11 cellular contexts compared by ENCODE assay signal in the genomic region with DNA sequence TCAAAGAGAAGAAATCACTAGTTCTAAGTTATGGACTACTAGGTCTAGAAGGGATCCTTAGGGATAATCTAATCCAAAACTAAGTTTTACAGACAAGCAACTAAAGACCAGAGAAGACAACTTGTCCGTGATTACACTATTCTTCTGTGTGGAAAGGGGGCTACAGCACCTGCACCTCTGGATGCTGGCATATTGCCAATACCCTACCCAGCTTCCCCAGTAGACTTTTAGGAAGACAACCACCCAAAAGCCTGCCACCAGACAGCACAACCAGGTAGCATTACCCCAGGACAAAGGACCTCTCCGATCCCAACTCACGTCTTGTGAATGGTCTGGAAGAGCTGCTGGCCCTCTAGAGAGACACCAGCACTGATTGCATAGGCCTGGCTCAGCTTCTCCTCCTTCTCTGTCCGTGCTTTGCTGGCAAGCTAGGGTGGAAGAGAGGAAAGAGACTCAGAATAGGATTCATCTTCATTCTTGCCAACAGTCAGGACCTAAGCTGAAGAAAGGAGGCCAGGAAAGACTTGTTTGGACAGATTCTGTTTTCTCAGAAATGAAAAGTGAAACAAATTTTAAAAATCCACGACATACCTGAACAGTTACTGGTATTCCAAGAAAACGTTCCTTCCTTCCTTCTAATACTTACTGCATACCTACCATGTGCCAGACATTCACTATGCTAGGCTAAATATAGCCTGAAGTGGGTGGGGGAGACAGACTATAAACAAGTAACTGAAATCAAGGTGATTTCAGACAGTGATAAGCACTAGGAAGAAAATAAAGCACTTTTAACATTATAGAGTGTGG. TPM values are rescaled to one million over a fixed set of nuclear protein-coding genes. Genes with fewer than 3 reads are reported as not detected.
A peak's percentile ranks its signal among the peaks of the same experiment; 100 is the strongest.
DNase-seq lines count a peak whose midpoint lies in the region; ATAC-seq and TF ChIP-seq lines count a peak whose summit lies in the region.
"Had no signal": no experiment of that assay in that cellular context is flagged by ENCODE, and none has a peak within 500 bp of the region (broad histone marks: within the 10 kb centered on the region; RNA-seq: fewer than 3 reads in every experiment).

No MANE protein-coding gene starts in this region.

- H3F3A ChIP-seq in SK-N-SH (replicated peaks; ENCODE audit: insufficient read depth), result peaks cover 28% of the 10 kb centered on the region

- H3K4me3 ChIP-seq in SK-N-SH (ENCODE audit: low read depth in 2 of 2, low read length in 1 of 2) (no peak overlapping the region), left ventricle myocardium inferior (no peak overlapping the region), gastrocnemius medialis (no peak overlapping the region), lower leg skin (ENCODE audit: low read depth, poor library complexity, severe bottlenecking) (no peak overlapping the region)

- in situ Hi-C loops in gastrocnemius medialis (cut with MboI; ENCODE audit: low sequenced_read_pairs in 4 of 4), result loop anchor here in 3 of 4 donors (5.0 to 10.0 kb wide), 2 partner anchors 95 to 98 kb away; partner anchors contain the start of gene PPY (in 3 of the 3)

- TF ChIP-seq CTCF in SK-N-SH (IDR thresholded peaks at IDR 0.05) (no peak), left ventricle myocardium inferior (IDR thresholded peaks at IDR 0.05; ENCODE audit: borderline replicate concordance) (no peak), gastrocnemius medialis (IDR thresholded peaks at IDR 0.05 in 4 of 5, conservative IDR thresholded peaks at IDR 0.05 in 1 of 5) (no peak), lower leg skin (IDR thresholded peaks at IDR 0.05) (no peak)

- H3K9ac ChIP-seq in SK-N-SH, result no peak overlapping the region

- H3K27ac ChIP-seq in SK-N-SH (ENCODE audit: low read depth in 2 of 2, low read length in 1 of 2), result no peak overlapping the region
- peak overlapping the region; percentile 44 for H3K27ac ChIP-seq in left ventricle myocardium inferior (replicated peaks)
- H3K27ac ChIP-seq in gastrocnemius medialis, result peak overlapping the region; percentile 82 to 91 (median 84)

- TF ChIP-seq EP300 in SK-N-SH (IDR thresholded peaks at IDR 0.05; ENCODE audit: borderline replicate concordance in 1 of 2, low read depth in 1 of 2, low read length in 1 of 2), result no peak

- no peak overlapping the region for H2AFZ ChIP-seq in SK-N-SH (ENCODE audit: low read depth)

- POLR2A ChIA-PET in SK-N-SH (lab: Yijun Ruan, JAX), result interaction anchor here (0.5 kb wide), 1 partner anchor 31 kb away, joined by 4 read pairs; no protein-coding TSS in a partner anchor

- 0 out of 2 replicates have a peak overlapping the region, but pooled peaks have one; percentile 23 for H3K4me2 ChIP-seq in SK-N-SH

- H3K27me3 ChIP-seq in SK-N-SH (ENCODE audit: insufficient read depth), result no peaks in the 10 kb centered on the region
- no peaks in the 10 kb centered on the region for H3K27me3 ChIP-seq in left ventricle myocardium inferior (ENCODE audit: low read depth)
- no peaks in the 10 kb centered on the region for H3K27me3 ChIP-seq in gastrocnemius medialis

- no peaks in the 10 kb centered on the region for H3K9me3 ChIP-seq in SK-N-SH
- H3K9me3 ChIP-seq in left ventricle myocardium inferior (replicated peaks), result no peaks in the 10 kb centered on the region
- no peaks in the 10 kb centered on the region for H3K9me3 ChIP-seq in gastrocnemius medialis

- no peaks in the 10 kb centered on the region for H3K9me2 ChIP-seq in SK-N-SH

- H4K20me1 ChIP-seq in SK-N-SH (ENCODE audit: insufficient read depth), result peaks cover 44% of the 10 kb centered on the region

- ATAC-seq in SK-N-SH treated with all-trans-retinoic acid at 6 μM for 48 hours (no peak), gastrocnemius medialis (peak; percentile 57 to 61), GM18505 (IDR thresholded peaks at IDR 0.05; ENCODE audit: unreplicated experiment) (no peak), HG02678 (IDR thresholded peaks at IDR 0.05; ENCODE audit: unreplicated experiment) (no peak)

- TF ChIP-seq POLR2A in gastrocnemius medialis (IDR thresholded peaks at IDR 0.05), result no peak
- no peak for TF ChIP-seq POLR2A in GM18505 (IDR thresholded peaks at IDR 0.05; ENCODE audit: borderline replicate concordance, extremely low read depth, insufficient read depth, insufficient read length)
- TF ChIP-seq POLR2A in lower leg skin (IDR thresholded peaks at IDR 0.05), result no peak

- CTCF ChIA-PET in SK-N-SH (lab: Yijun Ruan, JAX), result interaction anchor here (0.8 to 5.3 kb wide), 14 partner anchors 11 to 163 kb away, joined by 3 to 52 read pairs (median 8); no protein-coding TSS in a partner anchor

- intact Hi-C loops in left ventricle myocardium inferior (cut with micrococcal nuclease) (no loop called here), gastrocnemius medialis (cut with DNase I; ENCODE audit: low total_unique reads) (loop anchor here (2.0 kb wide), 2 partner anchors 25 to 33 kb away; partner anchors contain the start of gene TMEM101), lower leg skin (cut with DNase I; ENCODE audit: low total_unique reads) (loop anchor here (5.0 kb wide), 1 partner anchor 98 kb away; the partner anchor contains the start of gene PPY)

- 84% methylated on average over 6 of the region's 6 CpGs for WGBS in SK-N-SH (ENCODE audit: low lambda C conversion rate)
- 41 to 51% methylated on average over 6 of the region's 6 CpGs for WGBS in lower leg skin, 2 donors

- DNase-seq in SK-N-SH, result no peak
- DNase-seq in astrocyte of the hippocampus (ENCODE audit: low read depth, low spot score), result peak; percentile 58
- no peak for DNase-seq in left ventricle myocardium inferior
- peak in 1 of 2 donors; percentile 25 for DNase-seq in gastrocnemius medialis
- no peak for DNase-seq in lower leg skin (ENCODE audit: low spot score in 2 of 2)
- DNase-seq: Calu3, NCI-H1694 treated with DMSO at 0.1 percent for 48 hours, T-helper 9 cell had no signal

- H3K36me3 ChIP-seq in SK-N-SH (replicated peaks in 1 of 2; ENCODE audit: control insufficient read depth in 1 of 2, insufficient read depth in 2 of 2, low read length in 1 of 2) (peaks cover 22 to 32% of the 10 kb centered on the region in 2 experiments), left ventricle myocardium inferior (peaks cover 30% of the 10 kb centered on the region), gastrocnemius medialis (peaks cover 0 to 19% of the 10 kb centered on the region in 2 donors)

- no peak for TF ChIP-seq RAD21 in SK-N-SH (IDR thresholded peaks at IDR 0.05; ENCODE audit: low read length)

- peaks cover 72% of the 10 kb centered on the region for H3K79me2 ChIP-seq in SK-N-SH (ENCODE audit: insufficient read depth)

- peaks cover 0 to 7% of the 10 kb centered on the region in 2 experiments; a peak in 2 of 4 replicates for H3K4me1 ChIP-seq in SK-N-SH (ENCODE audit: control insufficient read depth in 1 of 2, insufficient read depth in 2 of 2, low read depth in 1 of 2, low read length in 1 of 2)
- peaks cover 68% of the 10 kb centered on the region for H3K4me1 ChIP-seq in left ventricle myocardium inferior
- H3K4me1 ChIP-seq in gastrocnemius medialis, result peaks cover 40 to 46% of the 10 kb centered on the region in 2 donors

TF ChIP-seq in SK-N-SH, 30 proteins besides CTCF, POLR2A, EP300 and RAD21 (continues in another document):
- no peak for TF ChIP-seq IRF3 (IDR thresholded peaks at IDR 0.05; ENCODE audit: low read depth, low read length)

TF ChIP-seq in SK-N-SH treated with all-trans-retinoic acid at 6 μM for 48 hours, 23 proteins besides CTCF, POLR2A, EP300 and RAD21 (continues in another document):
- no peak for TF ChIP-seq CREB5 (CRISPR knock-in tag; IDR thresholded peaks at IDR 0.05; ENCODE audit: low read depth)
- no peak for TF ChIP-seq ZNF70 (CRISPR knock-in tag; IDR thresholded peaks at IDR 0.05)
- no peak for TF ChIP-seq ESRRG (CRISPR knock-in tag; IDR thresholded peaks at IDR 0.05)
- TF ChIP-seq ZNF565 (CRISPR knock-in tag; conservative IDR thresholded peaks at IDR 0.05; ENCODE audit: low read depth), result no peak

RNA-seq across cellular contexts. Expression of gene TMEM101, which starts 25.3 kb away (rescaled TPM):
- polyA plus RNA-seq in SK-N-SH (2012; rRNA removed), result 62.9 and 63.6 TPM in 2 replicates
- polyA plus RNA-seq in SK-N-SH (2012; cell fraction: cytosol; rRNA removed), result 47.9 and 50.2 TPM in 2 replicates
- 34.5 and 37.9 TPM in 2 replicates for polyA plus RNA-seq in SK-N-SH (2012; cell fraction: nucleus; rRNA removed)
- total RNA-seq in left ventricle myocardium inferior (18.3 TPM), gastrocnemius medialis (10 to 100 TPM; 28.8 to 38.3 (median 36.4) TPM), lower leg skin (10 to 100 TPM; 28.4 to 48.0 (median 41.2) TPM)

RNA-seq across cellular contexts. Expression of gene LSM12, which starts 26.4 kb away (rescaled TPM):
- 26.6 and 31.3 TPM in 2 replicates for polyA plus RNA-seq in SK-N-SH (2012; rRNA removed)
- polyA plus RNA-seq in SK-N-SH (2012; cell fraction: cytosol; rRNA removed), result 33.4 and 36.1 TPM in 2 replicates
- 14.7 and 23.4 TPM in 2 replicates for polyA plus RNA-seq in SK-N-SH (2012; cell fraction: nucleus; rRNA removed)
- 41.2 TPM for total RNA-seq in left ventricle myocardium inferior
- 10 to 100 TPM; 41.6 to 79.0 (median 56.5) TPM for total RNA-seq in gastrocnemius medialis
- total RNA-seq in lower leg skin, result 10 to 100 TPM; 15.0 to 31.7 (median 19.0) TPM

RNA-seq across cellular contexts. Expression of gene G6PC3, which starts 30.5 kb away (rescaled TPM):
- polyA plus RNA-seq in SK-N-SH (2012; rRNA removed), result 158 and 166 TPM in 2 replicates
- 87.1 and 148 TPM in 2 replicates for polyA plus RNA-seq in SK-N-SH (2012; cell fraction: cytosol; rRNA removed)
- polyA plus RNA-seq in SK-N-SH (2012; cell fraction: nucleus; rRNA removed), result 45.7 and 77.2 TPM in 2 replicates
- total RNA-seq in left ventricle myocardium inferior (29.3 TPM), gastrocnemius medialis (10 to 100 TPM; 30.5 to 40.5 (median 36.4) TPM), lower leg skin (10 to 100 TPM; 10.9 to 14.8 (median 12.1) TPM)

RNA-seq across cellular contexts. Expression of gene NAGS, which starts 35.6 kb away (rescaled TPM):
- polyA plus RNA-seq in SK-N-SH (2012; rRNA removed), result 1.6 and 1.7 TPM in 2 replicates
- polyA plus RNA-seq in SK-N-SH (2012; cell fraction: cytosol; rRNA removed), result 0.84 and 1.00 TPM in 2 replicates
- polyA plus RNA-seq in SK-N-SH (2012; cell fraction: nucleus; rRNA removed), result 0.87 and 0.92 TPM in 2 replicates
- total RNA-seq in left ventricle myocardium inferior (0.11 TPM), gastrocnemius medialis (1 to 10 TPM in 1 of 4 donors, under 1 TPM in 3; 0.13 to 1.2 (median 0.34) TPM), lower leg skin (1 to 10 TPM; 3.2 to 4.9 (median 3.6) TPM)

Comparison
In these comparisons a context has a peak if more than half of its experiments do, and no peak if none do; other contexts are left out.
1. H3K27ac ChIP-seq: peak in left ventricle myocardium inferior (single experiment) and gastrocnemius medialis (4 of 4); none in SK-N-SH (0 of 2).
2. ATAC-seq: peak in gastrocnemius medialis (2 of 2); none in SK-N-SH treated with all-trans-retinoic acid at 6 μM for 48 hours (single experiment), GM18505 (single experiment) and HG02678 (single experiment).